ENCODE assay signal across 8 cellular contexts in the genomic region with DNA sequence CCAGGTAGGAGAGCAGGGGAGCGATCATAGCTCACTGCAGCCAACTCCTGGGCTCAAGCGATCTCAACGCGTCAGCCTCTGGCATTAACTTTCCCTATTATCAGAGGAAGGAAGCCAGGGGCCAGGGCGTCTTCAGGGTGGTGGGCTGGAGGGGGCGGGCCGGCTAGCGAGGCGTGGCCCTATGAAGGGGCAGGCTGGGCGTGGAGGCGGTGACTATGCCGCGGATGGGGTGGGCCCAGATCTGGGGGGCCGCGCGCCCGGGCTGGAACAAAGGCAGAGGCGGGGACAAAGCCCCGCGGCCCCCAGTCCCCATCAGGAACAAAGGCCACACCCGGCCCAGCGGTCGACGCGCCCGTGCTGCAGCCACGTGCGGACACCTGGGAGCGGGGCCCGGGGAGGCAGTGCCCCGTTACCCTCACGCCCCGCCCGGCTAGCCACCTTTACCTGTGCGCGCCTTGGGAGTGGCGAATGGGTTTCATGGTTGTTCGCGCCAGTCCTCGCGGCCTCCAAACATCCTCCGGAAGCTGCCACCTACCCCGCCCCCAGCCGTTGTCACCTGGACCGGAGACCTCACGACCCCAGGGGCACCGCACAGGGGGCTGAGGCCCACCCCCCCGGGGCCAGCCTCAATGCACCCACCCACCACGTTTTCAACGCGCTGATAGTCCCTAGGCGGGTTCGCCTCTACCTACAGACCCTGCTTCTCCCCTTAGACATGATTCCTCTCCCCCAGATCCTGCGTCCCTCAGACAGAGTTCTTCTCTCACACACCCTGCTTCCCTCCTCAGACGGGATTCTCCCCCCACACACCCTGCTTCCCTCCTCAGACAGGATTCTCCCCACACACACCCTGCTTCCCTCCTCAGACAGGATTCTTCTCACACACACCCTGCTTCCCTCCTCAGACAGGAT. TPM values are rescaled to one million over a fixed set of nuclear protein-coding genes. Genes with fewer than 3 reads are reported as not detected.
A peak's percentile ranks its signal among the peaks of the same experiment; 100 is the strongest.
DNase-seq lines count a peak whose midpoint lies in the region; ATAC-seq and TF ChIP-seq lines count a peak whose summit lies in the region.

No MANE protein-coding gene starts in this region.

- H3K9ac ChIP-seq in endocrine pancreas (ENCODE audit: control insufficient read depth, insufficient read depth, low read length) = peak overlapping the region; percentile 30

- peaks cover 15% of the 10 kb centered on the region for H3K4me1 Mint-ChIP-seq in neural crest cell

- H3K4me3 Mint-ChIP-seq in neural crest cell = peak overlapping the region; percentile 80

- ATAC-seq in RWPE2 (ENCODE audit: low read depth) (peak; percentile 54; the same call in 2 of the 3 replicates), GM21576 (IDR thresholded peaks at IDR 0.05; ENCODE audit: unreplicated experiment) (no peak), GM19324 (IDR thresholded peaks at IDR 0.05; ENCODE audit: low FRiP score, unreplicated experiment) (no peak), GM21528 (IDR thresholded peaks at IDR 0.05; ENCODE audit: low FRiP score, unreplicated experiment) (no peak), SK-N-SH treated with all-trans-retinoic acid at 6 μM for 48 hours (no peak)

- H3K27me3 Mint-ChIP-seq in neural crest cell (ENCODE audit: low read depth) = peaks cover 31% of the 10 kb centered on the region

- TF ChIP-seq CTCF in RWPE2 (IDR thresholded peaks at IDR 0.05; ENCODE audit: poor library complexity, severe bottlenecking) (no peak), neural crest cell (conservative IDR thresholded peaks at IDR 0.05) (no peak)

- peak; percentile 98 for DNase-seq in H7
- no peak for DNase-seq in RWPE2 (ENCODE audit: low spot score)
- DNase-seq in neural crest cell (ENCODE audit: low read depth, low spot score) = peak; percentile 63

- H3K4me3 ChIP-seq in H7 (ENCODE audit: insufficient read depth, low read depth, low read length) = peak overlapping the region; percentile 46
- H3K4me3 ChIP-seq in RWPE2 (ENCODE audit: severe bottlenecking) = no peak overlapping the region
- H3K4me3 ChIP-seq in endocrine pancreas (ENCODE audit: control insufficient read depth, insufficient read depth, low read length) = no peak overlapping the region

- H3K36me3 Mint-ChIP-seq in neural crest cell (ENCODE audit: low read depth) = no peaks in the 10 kb centered on the region

- no peaks in the 10 kb centered on the region for H3K9me3 Mint-ChIP-seq in neural crest cell

- H3K36me3 ChIP-seq in H7 (replicated peaks; ENCODE audit: control insufficient read depth, insufficient read depth, low read length) = no peaks in the 10 kb centered on the region
- no peaks in the 10 kb centered on the region for H3K36me3 ChIP-seq in RWPE2 (ENCODE audit: low read depth)
- H3K36me3 ChIP-seq in endocrine pancreas (ENCODE audit: control insufficient read depth, insufficient read depth, low read length) = no peaks in the 10 kb centered on the region

- peak overlapping the region; percentile 35 for H3K27ac Mint-ChIP-seq in neural crest cell (ENCODE audit: unreplicated experiment)

- H3K4me1 ChIP-seq in RWPE2 (ENCODE audit: insufficient read depth, poor library complexity, severe bottlenecking) (no peaks in the 10 kb centered on the region), endocrine pancreas (ENCODE audit: control insufficient read depth, insufficient read depth, low read length) (no peaks in the 10 kb centered on the region)

- H3K27ac ChIP-seq in RWPE2 (ENCODE audit: poor library complexity, severe bottlenecking) = no peak overlapping the region

- no peaks in the 10 kb centered on the region for H3K9me3 ChIP-seq in RWPE2 (ENCODE audit: severe bottlenecking)
- H3K9me3 ChIP-seq in endocrine pancreas (ENCODE audit: control insufficient read depth, low read length) = no peaks in the 10 kb centered on the region

- H3K27me3 ChIP-seq in H7 (ENCODE audit: control insufficient read depth, insufficient read depth, low read length) (peaks cover 10% of the 10 kb centered on the region), RWPE2 (ENCODE audit: insufficient read depth, poor library complexity, severe bottlenecking) (no peaks in the 10 kb centered on the region), endocrine pancreas (ENCODE audit: control insufficient read depth, insufficient read depth, low read length) (peaks cover 4% of the 10 kb centered on the region)

TF ChIP-seq in SK-N-SH treated with all-trans-retinoic acid at 6 μM for 48 hours, 23 proteins besides CTCF, POLR2A, EP300 and RAD21:
- TF ChIP-seq PPARA (CRISPR knock-in tag; IDR thresholded peaks at IDR 0.05; ENCODE audit: borderline replicate concordance) = no peak
- TF ChIP-seq, protein P1, sequence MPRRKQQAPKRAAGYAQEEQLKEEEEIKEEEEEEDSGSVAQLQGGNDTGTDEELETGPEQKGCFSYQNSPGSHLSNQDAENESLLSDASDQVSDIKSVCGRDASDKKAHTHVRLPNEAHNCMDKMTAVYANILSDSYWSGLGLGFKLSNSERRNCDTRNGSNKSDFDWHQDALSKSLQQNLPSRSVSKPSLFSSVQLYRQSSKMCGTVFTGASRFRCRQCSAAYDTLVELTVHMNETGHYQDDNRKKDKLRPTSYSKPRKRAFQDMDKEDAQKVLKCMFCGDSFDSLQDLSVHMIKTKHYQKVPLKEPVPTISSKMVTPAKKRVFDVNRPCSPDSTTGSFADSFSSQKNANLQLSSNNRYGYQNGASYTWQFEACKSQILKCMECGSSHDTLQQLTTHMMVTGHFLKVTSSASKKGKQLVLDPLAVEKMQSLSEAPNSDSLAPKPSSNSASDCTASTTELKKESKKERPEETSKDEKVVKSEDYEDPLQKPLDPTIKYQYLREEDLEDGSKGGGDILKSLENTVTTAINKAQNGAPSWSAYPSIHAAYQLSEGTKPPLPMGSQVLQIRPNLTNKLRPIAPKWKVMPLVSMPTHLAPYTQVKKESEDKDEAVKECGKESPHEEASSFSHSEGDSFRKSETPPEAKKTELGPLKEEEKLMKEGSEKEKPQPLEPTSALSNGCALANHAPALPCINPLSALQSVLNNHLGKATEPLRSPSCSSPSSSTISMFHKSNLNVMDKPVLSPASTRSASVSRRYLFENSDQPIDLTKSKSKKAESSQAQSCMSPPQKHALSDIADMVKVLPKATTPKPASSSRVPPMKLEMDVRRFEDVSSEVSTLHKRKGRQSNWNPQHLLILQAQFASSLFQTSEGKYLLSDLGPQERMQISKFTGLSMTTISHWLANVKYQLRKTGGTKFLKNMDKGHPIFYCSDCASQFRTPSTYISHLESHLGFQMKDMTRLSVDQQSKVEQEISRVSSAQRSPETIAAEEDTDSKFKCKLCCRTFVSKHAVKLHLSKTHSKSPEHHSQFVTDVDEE (CRISPR knock-in tag; IDR thresholded peaks at IDR 0.05) = no peak
- TF ChIP-seq BACH2 (CRISPR knock-in tag; IDR thresholded peaks at IDR 0.05; ENCODE audit: borderline replicate concordance) = no peak
- no peak for TF ChIP-seq CSDC2 (CRISPR knock-in tag; IDR thresholded peaks at IDR 0.05)
- TF ChIP-seq, protein P2, sequence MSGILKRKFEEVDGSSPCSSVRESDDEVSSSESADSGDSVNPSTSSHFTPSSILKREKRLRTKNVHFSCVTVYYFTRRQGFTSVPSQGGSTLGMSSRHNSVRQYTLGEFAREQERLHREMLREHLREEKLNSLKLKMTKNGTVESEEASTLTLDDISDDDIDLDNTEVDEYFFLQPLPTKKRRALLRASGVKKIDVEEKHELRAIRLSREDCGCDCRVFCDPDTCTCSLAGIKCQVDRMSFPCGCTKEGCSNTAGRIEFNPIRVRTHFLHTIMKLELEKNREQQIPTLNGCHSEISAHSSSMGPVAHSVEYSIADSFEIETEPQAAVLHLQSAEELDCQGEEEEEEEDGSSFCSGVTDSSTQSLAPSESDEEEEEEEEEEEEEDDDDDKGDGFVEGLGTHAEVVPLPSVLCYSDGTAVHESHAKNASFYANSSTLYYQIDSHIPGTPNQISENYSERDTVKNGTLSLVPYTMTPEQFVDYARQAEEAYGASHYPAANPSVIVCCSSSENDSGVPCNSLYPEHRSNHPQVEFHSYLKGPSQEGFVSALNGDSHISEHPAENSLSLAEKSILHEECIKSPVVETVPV (CRISPR knock-in tag; IDR thresholded peaks at IDR 0.05) = no peak

RNA-seq across cellular contexts. Expression of a gene that starts 5.4 kb away (rescaled TPM):
- total RNA-seq in H7 (2014; rRNA removed; shearing (Covaris generic)) = 1,648 and 1,979 TPM in 2 replicates
- 964 and 1,000 TPM in 2 replicates for total RNA-seq in neural crest cell

RNA-seq across cellular contexts. Expression of a gene that starts 16.4 kb away (rescaled TPM):
- total RNA-seq in H7 (2014; rRNA removed; shearing (Covaris generic)) = 85.9 and 96.2 TPM in 2 replicates
- total RNA-seq in neural crest cell = 61.6 and 64.6 TPM in 2 replicates

RNA-seq across cellular contexts. Expression of a gene that starts 18.9 kb away (rescaled TPM):
- total RNA-seq in H7 (2014; rRNA removed; shearing (Covaris generic)) = 12.6 and 20.4 TPM in 2 replicates
- total RNA-seq in neural crest cell = 24.1 and 27.3 TPM in 2 replicates

RNA-seq across cellular contexts. Expression of a gene that starts 19.9 kb away (rescaled TPM):
- 131 and 188 TPM in 2 replicates for total RNA-seq in H7 (2014; rRNA removed; shearing (Covaris generic))
- 113 and 119 TPM in 2 replicates for total RNA-seq in neural crest cell

RNA-seq across cellular contexts. Expression of a gene that starts 26.7 kb away (rescaled TPM):
- 19.4 and 23.9 TPM in 2 replicates for total RNA-seq in H7 (2014; rRNA removed; shearing (Covaris generic))
- 16.2 and 17.5 TPM in 2 replicates for total RNA-seq in neural crest cell
